26 cellular contexts compared by ENCODE assay signal in genomic region chr7:133076142-133076541, GRCh38. TPM values are rescaled to one million over a fixed set of nuclear protein-coding genes. Genes with fewer than 3 reads are reported as not detected.
A peak's percentile ranks its signal among the peaks of the same experiment; 100 is the strongest.
DNase-seq lines count a peak whose midpoint lies in the region; ATAC-seq, FAIRE-seq and TF ChIP-seq lines count a peak whose summit lies in the region.
"Had no signal": no experiment of that assay in that cellular context is flagged by ENCODE, and none has a peak within 500 bp of the region (broad histone marks: within the 10 kb centered on the region; RNA-seq: fewer than 3 reads in every experiment).

No MANE protein-coding gene starts in this region.

- H3K9ac ChIP-seq in H9 (ENCODE audit: extremely low read depth, insufficient read length, low read length) (no peak overlapping the region), K562 (ENCODE audit: insufficient read depth in 1 of 2, low read depth in 2 of 2, low read length in 2 of 2) (no peak overlapping the region), mesendoderm (ENCODE audit: low read length) (no peak overlapping the region)
- H3K9ac ChIP-seq: BLaER1 treated with 17β-estradiol and CSF1 and Interleukin-3, amounts not matched to agents 10 nM and 100 nM had no signal

- H3K27ac ChIP-seq in H9 (ENCODE audit: insufficient read length, low read depth, low read length) (no peak overlapping the region), K562 (ENCODE audit: extremely low read depth, low read depth, low read length) (no peak overlapping the region), mesendoderm (ENCODE audit: low read depth, low read length) (no peak overlapping the region), right lobe of liver (no peak overlapping the region)
- H3K27ac ChIP-seq: A549; BLaER1 treated with 17β-estradiol and CSF1 and Interleukin-3, amounts not matched to agents 10 nM and 100 nM had no signal

- H3K4me3 ChIP-seq in K562, result no peak overlapping the region
- H3K4me3 ChIP-seq in mesendoderm (ENCODE audit: low read length), result no peak overlapping the region
- no peak overlapping the region for H3K4me3 ChIP-seq in right lobe of liver
- H3K4me3 ChIP-seq: A549; BLaER1 treated with 17β-estradiol and CSF1 and Interleukin-3, amounts not matched to agents 10 nM and 100 nM had no signal

- in situ Hi-C loops in K562 (cut with MboI), result no loop called here

- no peak overlapping the region for H3K4ac ChIP-seq in H9 (ENCODE audit: low read depth, low read length)
- no peak overlapping the region for H3K4ac ChIP-seq in mesendoderm (ENCODE audit: low read depth, low read length)

- H3K23me2 ChIP-seq in H9 (ENCODE audit: insufficient read length, low read depth, low read length, poor library complexity, severe bottlenecking), result peaks cover 5% of the 10 kb centered on the region

- H4K91ac ChIP-seq in H9 (ENCODE audit: insufficient read length, low read depth, low read length), result no peak overlapping the region

- H3K4me2 ChIP-seq in H9 (ENCODE audit: insufficient read depth, insufficient read length, low read length) (no peak overlapping the region), K562 (ENCODE audit: insufficient read depth, low read length) (no peak overlapping the region), mesendoderm (ENCODE audit: low read length) (no peak overlapping the region)
- H3K4me2 ChIP-seq: A549 had no signal

- WGBS in H9 (ENCODE audit: extremely low coverage, insufficient read length, low lambda C conversion rate), result no CpG with 5 or more reads among the region's 2 CpGs
- 79% methylated on average over 2 of the region's 2 CpGs for WGBS in K562 (ENCODE audit: insufficient coverage, low coverage, missing lambda C conversion rate)
- WGBS in mesendoderm (ENCODE audit: extremely low coverage, insufficient coverage, low lambda C conversion rate), result no CpG with 5 or more reads among the region's 2 CpGs
- 58% methylated on average over 2 of the region's 2 CpGs for WGBS in right lobe of liver (ENCODE audit: insufficient coverage, low coverage, low lambda C conversion rate, missing lambda C conversion rate)

- FAIRE-seq in K562 (lab: Jason Lieb, UNC), result no peak
- FAIRE-seq: A549, D721Med, GM12892, GM19239, H54 had no signal

- TF ChIP-seq POLR2A in K562 (conservative IDR thresholded peaks at IDR 0.05) (no peak), right lobe of liver (IDR thresholded peaks at IDR 0.05) (no peak)

- H3K36me3 ChIP-seq in K562 (ENCODE audit: control insufficient read depth, insufficient read depth, low read length), result peaks cover 51% of the 10 kb centered on the region
- no peaks in the 10 kb centered on the region for H3K36me3 ChIP-seq in mesendoderm (ENCODE audit: control insufficient read depth, insufficient read depth, low read length)
- H3K36me3 ChIP-seq in right lobe of liver, result no peaks in the 10 kb centered on the region

- TF ChIP-seq CTCF in H9 (conservative IDR thresholded peaks at IDR 0.05) (no peak), K562 (IDR thresholded peaks at IDR 0.05 in 2 of 3, conservative IDR thresholded peaks at IDR 0.05 in 1 of 3; ENCODE audit: insufficient read depth in 2 of 3, low read depth in 1 of 3, low read length in 3 of 3) (no peak), right lobe of liver (IDR thresholded peaks at IDR 0.05) (no peak)

- no peak overlapping the region for H2BK5ac ChIP-seq in H9 (ENCODE audit: insufficient read length, low read length)
- no peak overlapping the region for H2BK5ac ChIP-seq in mesendoderm (ENCODE audit: low read length)

- H2BK20ac ChIP-seq in H9 (ENCODE audit: low read depth, low read length, poor library complexity, severe bottlenecking), result no peak overlapping the region

- H3K23ac ChIP-seq in H9 (ENCODE audit: insufficient read length, low read depth, low read length) (no peak overlapping the region), mesendoderm (ENCODE audit: low read length) (no peak overlapping the region)

- no peak overlapping the region for H3T11ph ChIP-seq in H9 (ENCODE audit: low read length)

- H2AFZ ChIP-seq in H9 (ENCODE audit: low read length), result no peak overlapping the region
- no peak overlapping the region for H2AFZ ChIP-seq in K562 (ENCODE audit: low read depth, low read length)

- POLR2A ChIA-PET in K562 (lab: Yijun Ruan, JAX), result interaction anchor here (0.8 to 2.1 kb wide), 3 partner anchors 10 to 147 kb away, joined by 3 to 8 read pairs (median 7); no protein-coding TSS in a partner anchor

- H3K79me2 ChIP-seq in H9 (ENCODE audit: insufficient read depth, low read length) (peaks cover 44% of the 10 kb centered on the region; the same call in 1 of the 2 replicates), K562 (ENCODE audit: control insufficient read depth, insufficient read depth, low read length) (peaks cover 98% of the 10 kb centered on the region), mesendoderm (ENCODE audit: control insufficient read depth, insufficient read depth, low read length) (peaks cover 62% of the 10 kb centered on the region)

- H4K8ac ChIP-seq in H9 (replicated peaks; ENCODE audit: insufficient read length, low read depth, low read length) (no peak overlapping the region), mesendoderm (ENCODE audit: low read depth, low read length) (no peak overlapping the region)

- H3K36me3 Mint-ChIP-seq in H9 (ENCODE audit: insufficient read depth in 1 of 3, low read depth in 3 of 3), result peaks cover 0 to 11% (median 7%) of the 10 kb centered on the region in 3 experiments; a peak in 5 of 7 replicates

- TF ChIP-seq EP300 in K562 (IDR thresholded peaks at IDR 0.05; ENCODE audit: low read length), result no peak

- H3K27ac Mint-ChIP-seq in H9, result peak overlapping the region in 2 of 3 experiments; percentile 22 to 69; a peak in 3 of 7 replicates
- H3K27ac Mint-ChIP-seq: CD14-positive monocyte; CD4-positive, alpha-beta T cell; CD8-positive, alpha-beta memory T cell had no signal

- no peak overlapping the region for H2BK15ac ChIP-seq in H9 (ENCODE audit: low read depth, low read length)
- H2BK15ac ChIP-seq in mesendoderm (replicated peaks; ENCODE audit: low read depth), result no peak overlapping the region

- H3K27me3 Mint-ChIP-seq in H9 (ENCODE audit: low read depth), result no peaks in the 10 kb centered on the region
- H3K27me3 Mint-ChIP-seq: CD4-positive, alpha-beta T cell; CD8-positive, alpha-beta memory T cell had no signal

- H3K9me1 ChIP-seq in K562 (ENCODE audit: control insufficient read depth, insufficient read depth, low read length), result peaks cover 3% of the 10 kb centered on the region

- peaks cover 51 to 59% of the 10 kb centered on the region in 2 experiments for H3K4me1 Mint-ChIP-seq in H9

- no peak for DNase-seq in H9
- no peak for DNase-seq in K562 (ENCODE audit: extremely low read depth in 1 of 4, low spot score in 3 of 4)
- DNase-seq in mesendoderm, result no peak
- DNase-seq in right lobe of liver, result no peak
- DNase-seq in medulla oblongata (ENCODE audit: extremely low spot score), result no peak
- DNase-seq: 8988T; ACHN; AML-193; BE2C; CD4-positive, alpha-beta T cell; CD8-positive, alpha-beta memory T cell; DMS 273 treated with DMSO at 0.1 percent for 48 hours; DMS79; EL; GDM1; GOT3; HCEC 1CT had no signal

- no peak overlapping the region for H3K18ac ChIP-seq in H9 (ENCODE audit: insufficient read length, low read depth, low read length)
- H3K18ac ChIP-seq in mesendoderm (ENCODE audit: low read length), result peak overlapping the region; percentile 28

- H2AK5ac ChIP-seq in H9 (ENCODE audit: insufficient read length, low read length) (no peak overlapping the region), mesendoderm (ENCODE audit: low read length) (no peak overlapping the region)

- no peak overlapping the region for H2BK12ac ChIP-seq in H9 (ENCODE audit: insufficient read length, low read depth, low read length)

- H3K4me3 Mint-ChIP-seq in H9, result no peak overlapping the region
- H3K4me3 Mint-ChIP-seq: CD14-positive monocyte; CD4-positive, alpha-beta T cell; CD8-positive, alpha-beta memory T cell had no signal

- intact Hi-C loops in K562 (cut with micrococcal nuclease), result no loop called here
- intact Hi-C loops in right lobe of liver (cut with DNase I), result no loop called here

- H3K9me3 Mint-ChIP-seq in H9, result no peaks in the 10 kb centered on the region
- H3K9me3 Mint-ChIP-seq: CD14-positive monocyte; CD4-positive, alpha-beta T cell; CD8-positive, alpha-beta memory T cell had no signal

- H2BK120ac ChIP-seq in H9 (ENCODE audit: low read depth, low read length, poor library complexity, severe bottlenecking), result no peak overlapping the region
- H2BK120ac ChIP-seq in mesendoderm (ENCODE audit: low read depth, low read length), result no peak overlapping the region

- peaks cover 5% of the 10 kb centered on the region; the same call in 1 of the 2 replicates for H3K4me1 ChIP-seq in H9 (ENCODE audit: insufficient read depth, low read length)
- H3K4me1 ChIP-seq in K562 (replicated peaks in 1 of 2; ENCODE audit: control insufficient read depth in 2 of 2, insufficient read depth in 2 of 2, low read length in 2 of 2), result peaks cover 5 to 31% of the 10 kb centered on the region in 2 experiments; a peak in 3 of 5 replicates
- H3K4me1 ChIP-seq in mesendoderm (ENCODE audit: control insufficient read depth, low read depth, low read length), result peaks cover 5% of the 10 kb centered on the region
- H3K4me1 ChIP-seq in right lobe of liver, result peaks cover 0 to 16% (median 1%) of the 10 kb centered on the region in 4 donors

- H4K5ac ChIP-seq in H9 (ENCODE audit: insufficient read length, low read depth, low read length), result no peak overlapping the region
- no peak overlapping the region for H4K5ac ChIP-seq in mesendoderm (ENCODE audit: low read length)

- CTCF ChIA-PET in K562 (lab: Yijun Ruan, JAX; ENCODE audit: low intra/inter-chr PET ratio), result interaction anchor here (0.6 kb wide), 1 partner anchor 77 kb away, joined by 4 read pairs; no protein-coding TSS in a partner anchor

- H3K79me1 ChIP-seq in H9 (ENCODE audit: insufficient read depth, low read depth, low read length, poor library complexity, severe bottlenecking), result peaks cover 8% of the 10 kb centered on the region
- peaks cover 28% of the 10 kb centered on the region for H3K79me1 ChIP-seq in mesendoderm (ENCODE audit: low read length)

- ATAC-seq in K562 (no peak), HG02798 (IDR thresholded peaks at IDR 0.05; ENCODE audit: poor library complexity, unreplicated experiment) (no peak), GM21723 (IDR thresholded peaks at IDR 0.05; ENCODE audit: unreplicated experiment) (no peak), right lobe of liver (no peak)
- ATAC-seq: A549 had no signal

- BruUV-seq in K562 (replicated peaks; lab: Mats Ljungman, UMichigan), result no TSS peak

- no peak overlapping the region for H3K14ac ChIP-seq in H9 (ENCODE audit: insufficient read depth, low read length)

- H3K27me3 ChIP-seq in H9 (ENCODE audit: insufficient read depth, low read length), result no peaks in the 10 kb centered on the region
- H3K27me3 ChIP-seq in K562 (ENCODE audit: control insufficient read depth in 2 of 2, insufficient read depth in 2 of 2, low read length in 2 of 2), result no peaks in the 10 kb centered on the region
- no peaks in the 10 kb centered on the region for H3K27me3 ChIP-seq in mesendoderm (ENCODE audit: insufficient read depth, low read length, poor library complexity)
- H3K27me3 ChIP-seq in right lobe of liver, result no peaks in the 10 kb centered on the region
- H3K27me3 ChIP-seq: BE2C; BLaER1 treated with 17β-estradiol and CSF1 and Interleukin-3, amounts not matched to agents 10 nM and 100 nM had no signal

- H4K20me1 ChIP-seq in H9 (ENCODE audit: control insufficient read depth, insufficient read depth, insufficient read length) (no peaks in the 10 kb centered on the region), K562 (replicated peaks; ENCODE audit: control insufficient read depth, insufficient read depth, low read length) (peaks cover 33% of the 10 kb centered on the region)

- H3K56ac ChIP-seq in H9 (ENCODE audit: insufficient read length, low read depth, low read length) (no peak overlapping the region), mesendoderm (ENCODE audit: low read length) (no peak overlapping the region)

- no peak for TF ChIP-seq RAD21 in K562 (CRISPR knock-in tag; conservative IDR thresholded peaks at IDR 0.05 in 1 of 2, IDR thresholded peaks at IDR 0.05 in 1 of 2)

- H3K9me3 ChIP-seq in H9 (ENCODE audit: control insufficient read depth, low read depth, low read length), result no peaks in the 10 kb centered on the region
- H3K9me3 ChIP-seq in K562 (replicated peaks; ENCODE audit: control insufficient read depth, insufficient read depth, low read depth, low read length), result no peaks in the 10 kb centered on the region
- H3K9me3 ChIP-seq in right lobe of liver, result no peaks in the 10 kb centered on the region
- H3K9me3 ChIP-seq: A549; BE2C; BLaER1 treated with 17β-estradiol and CSF1 and Interleukin-3, amounts not matched to agents 10 nM and 100 nM had no signal

RNA-seq across cellular contexts. Expression of gene CHCHD3, which starts 5.7 kb away (rescaled TPM):
- total RNA-seq in H9 (2021) (104 and 110 TPM in 2 replicates), K562 (2014; rRNA removed) (254 and 266 TPM in 2 replicates), K562 (2014; rRNA removed; fragmentation: Illumina TruSeq; extraction: Trizol) (238 and 252 TPM in 2 replicates), K562 (2015; rRNA removed; fragmentation: Illumina TruSeq; extraction: Trizol) (230 and 245 TPM in 2 replicates), K562 (2021) (170 and 177 TPM in 2 replicates), right lobe of liver (10 to 100 TPM; 16.5 to 42.6 (median 21.6) TPM)
- 87.4 and 161 TPM in 2 replicates for total RNA-seq in K562 (2011; cell fraction: chromatin; rRNA removed; ENCODE audit: low replicate concordance)
- 66.5 and 86.1 TPM in 2 replicates for total RNA-seq in K562 (2011; cell fraction: nucleolus; rRNA removed)
- total RNA-seq in K562 (2011; cell fraction: nucleoplasm; rRNA removed), result 95.3 and 156 TPM in 2 replicates
- polyA plus RNA-seq in K562 (2011; rRNA removed) (204 and 232 TPM in 2 replicates), K562 (2014; fragmentation: Illumina TruSeq; extraction: Trizol) (219 and 279 TPM in 2 replicates), K562 (2014; fragmentation: Nextera tagmentation; extraction: Ambion mirVana) (100 to 1,000 TPM in 1 of 2 experiments, 10 to 100 TPM in 1; 66.2 to 110 TPM), K562 (2014; rRNA removed) (157 and 165 TPM in 2 replicates)
- polyA plus RNA-seq in K562 (2011; cell fraction: cytosol; rRNA removed), result 61.4 and 114 TPM in 2 replicates
- 42.6 and 86.9 TPM in 2 replicates for polyA plus RNA-seq in K562 (2011; cell fraction: nucleus; rRNA removed)
- 158 and 160 TPM in 2 replicates for polyA plus RNA-seq in K562 (2012)
- 272 and 340 TPM in 2 replicates for polyA minus RNA-seq in K562 (2011; rRNA and poly(A)+ RNA removed)
- polyA minus RNA-seq in K562 (2011; cell fraction: cytosol; rRNA and poly(A)+ RNA removed), result 147 and 159 TPM in 2 replicates
- 90.2 and 142 TPM in 2 replicates for polyA minus RNA-seq in K562 (2011; cell fraction: nucleus; rRNA and poly(A)+ RNA removed)
- 126 TPM for polyA plus RNA-seq in mesendoderm (2013, experiment 1 of 2)
- polyA plus RNA-seq in mesendoderm (2013, experiment 2 of 2), result 129 TPM
